28 cellular contexts compared by ENCODE assay signal in the genomic region with DNA sequence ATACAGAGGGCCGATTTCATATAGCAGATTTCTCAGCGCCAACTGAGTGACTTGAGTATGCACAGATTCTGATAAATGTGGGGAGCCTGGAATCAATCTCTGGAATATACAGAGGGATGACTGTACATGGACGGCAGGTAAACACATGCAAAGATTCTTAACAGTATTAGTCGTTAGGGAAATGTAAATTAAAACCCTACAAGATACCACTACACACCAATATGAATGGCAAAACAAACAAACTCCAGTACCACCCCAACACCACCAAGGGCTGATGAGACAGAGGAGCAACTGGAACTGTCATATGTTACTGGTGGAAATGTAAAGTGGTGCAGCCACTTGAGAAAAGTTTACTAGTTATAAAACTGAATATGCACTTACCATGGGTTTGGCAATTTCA.
"Had no signal": no experiment of that assay in that cellular context is flagged by ENCODE, and none has a peak within 500 bp of the region (broad histone marks: within the 10 kb centered on the region; RNA-seq: fewer than 3 reads in every experiment).

No MANE protein-coding gene starts in this region.

- H3K4me2 ChIP-seq: neural progenitor cell had no signal

- DNase-seq: natural killer cell; occipital lobe; ovary; posterior cingulate gyrus; psoas muscle; right cardiac atrium; right lobe of liver; sigmoid colon; small intestine; spleen; stimulated activated CD4-positive, alpha-beta T cell treated with anti-CD3 and anti-CD28 coated beads, Interleukin-12 subunit alpha, Interleukin-12 subunit beta, amount 100 ng/mL, for 4 hours; stimulated activated CD4-positive, alpha-beta T cell treated with anti-CD3 and anti-CD28 coated beads, Interleukin-1b, Interleukin-23, amount 100 ng/mL, for 48 hours; stimulated activated CD4-positive, alpha-beta T cell treated with anti-CD3 and anti-CD28 coated beads, Interleukin-4, amount 100 ng/mL, for 1 hour; stimulated activated CD4-positive, alpha-beta T cell treated with anti-CD3 and anti-CD28 coated beads, Interleukin-4, amount 100 ng/mL, for 4 hours; stimulated activated CD8-positive, alpha-beta memory T cell treated with anti-CD3 and anti-CD28 coated beads, Interleukin-4, amount 100 ng/mL, for 48 hours; stimulated activated naive CD4-positive, alpha-beta T cell; stimulated activated naive CD8-positive, alpha-beta T cell treated with anti-CD3 and anti-CD28 coated beads, Interleukin-15, amount 100 ng/mL, for 72 hours; stimulated activated naive CD8-positive, alpha-beta T cell treated with anti-CD3 and anti-CD28 coated beads, Interleukin-15, Interleukin-2, amounts not matched to agents 100 U/mL and 50 U/mL, for 24 hours; thyroid gland; trophoblast cell; upper lobe of left lung had no signal

- H3K27ac ChIP-seq: neural progenitor cell, ovary, parathyroid adenoma, psoas muscle, right lobe of liver, spleen, thoracic aorta, thyroid gland, tibial nerve, upper lobe of left lung, vagina had no signal

- H2AFZ ChIP-seq: neural progenitor cell, parathyroid adenoma had no signal

- H3K9ac ChIP-seq: neural progenitor cell, parathyroid adenoma had no signal

- ATAC-seq: natural killer cell; psoas muscle; right cardiac atrium; right lobe of liver; stimulated activated memory B cell treated with anti-CD40 and anti-IgM and Interleukin-4, amounts not matched to agents 10 μg/mL and 1 μg/mL and 100 μg/mL, for 72 hours; stimulated activated naive CD8-positive, alpha-beta T cell treated with anti-CD3 and anti-CD28 coated beads, Interleukin-15, amount 100 ng/mL, for 72 hours; stimulated activated naive CD8-positive, alpha-beta T cell treated with anti-CD3 and anti-CD28 coated beads, Interleukin-15, Interleukin-2, amounts not matched to agents 100 U/mL and 50 U/mL, for 24 hours had no signal

- H3K4me3 ChIP-seq: neural progenitor cell, ovary, psoas muscle, right lobe of liver, spleen, thoracic aorta, thyroid gland, tibial nerve, upper lobe of left lung, vagina had no signal

- H3K79me2 ChIP-seq: parathyroid adenoma had no signal

- H3K36me3 ChIP-seq: neural progenitor cell, ovary, right lobe of liver, sigmoid colon, spleen, thoracic aorta, thyroid gland, tibial nerve, upper lobe of left lung, vagina had no signal

- FAIRE-seq: small intestine, urothelium cell line had no signal

- H3K9me3 ChIP-seq: ovary, psoas muscle, right lobe of liver, sigmoid colon, spleen, thoracic aorta, thyroid gland, tibial nerve, upper lobe of left lung, vagina had no signal

- H3K27me3 ChIP-seq: neural progenitor cell, ovary, right lobe of liver, sigmoid colon, spleen, thyroid gland, tibial nerve, upper lobe of left lung, vagina had no signal

- H3K4me1 ChIP-seq: psoas muscle, right lobe of liver, spleen, vagina had no signal
